ENCODE assay signal across 25 cellular contexts in the genomic region with DNA sequence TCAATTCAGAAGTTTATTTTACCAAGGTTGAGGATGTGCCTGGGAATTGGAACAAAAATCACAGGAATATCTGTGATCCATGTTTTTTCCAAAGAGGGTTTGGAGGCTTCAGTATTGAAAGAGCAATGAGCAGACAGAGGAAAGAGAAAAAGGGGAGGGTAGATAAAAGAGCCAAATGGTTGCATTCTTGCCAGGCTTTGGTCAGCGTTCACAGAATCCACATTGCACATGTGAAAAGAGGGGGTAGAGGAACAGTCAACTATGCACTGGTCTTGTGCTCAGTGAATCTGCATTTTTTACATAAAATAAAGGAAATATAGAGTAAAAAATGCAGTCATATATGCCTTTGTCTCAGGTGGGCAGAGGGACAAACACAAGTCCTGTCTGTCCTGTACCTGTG. TPM values are rescaled to one million over a fixed set of nuclear protein-coding genes. Genes with fewer than 3 reads are reported as not detected.
DNase-seq lines count a peak whose midpoint lies in the region; ATAC-seq, FAIRE-seq and TF ChIP-seq lines count a peak whose summit lies in the region.
"Had no signal": no experiment of that assay in that cellular context is flagged by ENCODE, and none has a peak within 500 bp of the region (broad histone marks: within the 10 kb centered on the region; RNA-seq: fewer than 3 reads in every experiment).

No MANE protein-coding gene starts in this region.

- no peak overlapping the region for H3K4me3 Mint-ChIP-seq in GM23338
- H3K4me3 Mint-ChIP-seq in glutamatergic neuron (ENCODE audit: unreplicated experiment), result no peak overlapping the region
- H3K4me3 Mint-ChIP-seq: CD14-positive monocyte; CD4-positive, alpha-beta T cell; CD8-positive, alpha-beta memory T cell; HFFc6 had no signal

- TF ChIP-seq CTCF in AG10803 (conservative IDR thresholded peaks at IDR 0.05; ENCODE audit: low read length) (no peak), GM23338 (conservative IDR thresholded peaks at IDR 0.05; ENCODE audit: low read depth in 2 of 2) (no peak), osteoblast (IDR thresholded peaks at IDR 0.05; ENCODE audit: extremely low read depth, low read depth, low read length) (no peak), glutamatergic neuron (IDR thresholded peaks at IDR 0.05; ENCODE audit: partially characterized antibody, unreplicated experiment) (no peak)

- H3K4me3 ChIP-seq in AG10803 (ENCODE audit: low read length) (no peak overlapping the region), GM23338 (no peak overlapping the region), osteoblast (ENCODE audit: insufficient read depth, low read length) (no peak overlapping the region)
- H3K4me3 ChIP-seq: BLaER1 treated with 17β-estradiol and CSF1 and Interleukin-3, amounts not matched to agents 10 nM and 100 nM; HAP-1 had no signal

- H3K27ac ChIP-seq in GM23338 (ENCODE audit: low read depth) (no peak overlapping the region), osteoblast (ENCODE audit: low read depth, low read length) (peak overlapping the region; percentile 77)
- H3K27ac ChIP-seq: 22Rv1; BLaER1 treated with 17β-estradiol and CSF1 and Interleukin-3, amounts not matched to agents 10 nM and 100 nM had no signal

- peaks cover 2% of the 10 kb centered on the region; the same call in 1 of the 2 replicates for H3K9me2 ChIP-seq in GM23338 (ENCODE audit: insufficient read depth)

- H3K27me3 Mint-ChIP-seq in GM23338 (ENCODE audit: insufficient read depth, low read depth, poor library complexity) (peaks cover 8% of the 10 kb centered on the region), glutamatergic neuron (ENCODE audit: unreplicated experiment) (peaks cover 3% of the 10 kb centered on the region)

- H3K36me3 ChIP-seq in GM23338 (ENCODE audit: insufficient read depth) (no peaks in the 10 kb centered on the region), osteoblast (ENCODE audit: insufficient read depth, low read length) (no peaks in the 10 kb centered on the region)
- H3K36me3 ChIP-seq: BE2C; BLaER1 treated with 17β-estradiol and CSF1 and Interleukin-3, amounts not matched to agents 10 nM and 100 nM; HAP-1 had no signal

- peaks cover 9% of the 10 kb centered on the region; the same call in 2 of the 3 replicates for H3K9me3 Mint-ChIP-seq in GM23338
- H3K9me3 Mint-ChIP-seq in glutamatergic neuron (ENCODE audit: unreplicated experiment), result no peaks in the 10 kb centered on the region

- H3K79me2 ChIP-seq in GM23338 (replicated peaks; ENCODE audit: insufficient read depth) (no peaks in the 10 kb centered on the region), osteoblast (ENCODE audit: insufficient read depth, low read length) (no peaks in the 10 kb centered on the region)

- no peaks in the 10 kb centered on the region for H3F3A ChIP-seq in GM23338 (replicated peaks; ENCODE audit: low read depth)

- ATAC-seq in GM23338 (no peak), GM18519 (IDR thresholded peaks at IDR 0.05; ENCODE audit: low FRiP score, unreplicated experiment) (no peak)

- FAIRE-seq in frontal cortex (lab: Jason Lieb, UNC), result no peak
- FAIRE-seq: A204.1, G401.6, GM12892, H54 had no signal

- H3K27ac Mint-ChIP-seq in GM23338 (no peak overlapping the region), glutamatergic neuron (ENCODE audit: unreplicated experiment) (no peak overlapping the region)
- H3K27ac Mint-ChIP-seq: CD4-positive, alpha-beta T cell; CD8-positive, alpha-beta memory T cell had no signal

- no peaks in the 10 kb centered on the region for H3K9me3 ChIP-seq in osteoblast (ENCODE audit: low read depth, low read length)
- H3K9me3 ChIP-seq: BE2C had no signal

- peaks cover 4% of the 10 kb centered on the region; the same call in 1 of the 2 replicates for H3K4me1 ChIP-seq in GM23338 (ENCODE audit: insufficient read depth)
- peaks cover 71% of the 10 kb centered on the region for H3K4me1 ChIP-seq in osteoblast (ENCODE audit: insufficient read depth, low read length)
- H3K4me1 ChIP-seq: BE2C; BLaER1 treated with 17β-estradiol and CSF1 and Interleukin-3, amounts not matched to agents 10 nM and 100 nM; HAP-1 had no signal

- 0 out of 2 replicates have a peak overlapping the region, but pooled peaks have one; percentile 52 for H3K4me2 ChIP-seq in GM23338
- peak overlapping the region; percentile 56 for H3K4me2 ChIP-seq in osteoblast (ENCODE audit: insufficient read depth, low read length)
- H3K4me2 ChIP-seq: BLaER1 treated with 17β-estradiol and CSF1 and Interleukin-3, amounts not matched to agents 10 nM and 100 nM had no signal

- peak overlapping the region; percentile 60; the same call in 1 of the 2 replicates for H2AFZ ChIP-seq in GM23338
- H2AFZ ChIP-seq in osteoblast (ENCODE audit: low read length), result peak overlapping the region; percentile 23

- H3K27me3 ChIP-seq in GM23338 (ENCODE audit: insufficient read depth), result no peaks in the 10 kb centered on the region
- no peaks in the 10 kb centered on the region for H3K27me3 ChIP-seq in osteoblast (ENCODE audit: insufficient read depth, low read length)
- H3K27me3 ChIP-seq: BE2C; BLaER1 treated with 17β-estradiol and CSF1 and Interleukin-3, amounts not matched to agents 10 nM and 100 nM had no signal

- DNase-seq in AG10803 (ENCODE audit: low read depth) (peak; percentile 56), GM23338 (ENCODE audit: low spot score) (no peak), fibroblast of peridontal ligament (ENCODE audit: extremely low read depth) (peak; percentile 56), osteoblast (ENCODE audit: insufficient read length, low spot score, missing footprints) (no peak), HPDE6-E6E7 (ENCODE audit: extremely low spot score) (no peak), frontal cortex (ENCODE audit: low spot score in 2 of 2) (no peak), glutamatergic neuron (no peak)
- DNase-seq: AML-193; BE2C; CD4-positive, alpha-beta T cell; CD8-positive, alpha-beta memory T cell; DMS53; DMS79 treated with DMSO at 0.1 percent for 48 hours; HFFc6 had no signal

- H3K4me1 Mint-ChIP-seq in GM23338, result peaks cover 11% of the 10 kb centered on the region
- no peaks in the 10 kb centered on the region for H3K4me1 Mint-ChIP-seq in glutamatergic neuron (ENCODE audit: low read depth, unreplicated experiment)
- H3K4me1 Mint-ChIP-seq: CD14-positive monocyte; CD8-positive, alpha-beta memory T cell had no signal

- H4K20me1 ChIP-seq in GM23338 (replicated peaks; ENCODE audit: insufficient read depth), result no peaks in the 10 kb centered on the region
- no peaks in the 10 kb centered on the region for H4K20me1 ChIP-seq in osteoblast (ENCODE audit: insufficient read depth, low read length)
- H4K20me1 ChIP-seq: BLaER1 treated with 17β-estradiol and CSF1 and Interleukin-3, amounts not matched to agents 10 nM and 100 nM had no signal

- no peaks in the 10 kb centered on the region; the same call in 2 of the 3 replicates for H3K36me3 Mint-ChIP-seq in GM23338 (ENCODE audit: low read depth)
- H3K36me3 Mint-ChIP-seq in glutamatergic neuron (ENCODE audit: unreplicated experiment), result peaks cover 10% of the 10 kb centered on the region
- H3K36me3 Mint-ChIP-seq: CD14-positive monocyte; CD8-positive, alpha-beta memory T cell had no signal

TF ChIP-seq in GM23338, 12 proteins besides CTCF, POLR2A, EP300 and RAD21 (continues in another document):
- TF ChIP-seq CREB1 (CRISPR knock-in tag; IDR thresholded peaks at IDR 0.05; ENCODE audit: low read depth), result no peak
- TF ChIP-seq EZH2 (IDR thresholded peaks at IDR 0.05; ENCODE audit: low read depth, unreplicated experiment), result no peak
- TF ChIP-seq, protein P1, sequence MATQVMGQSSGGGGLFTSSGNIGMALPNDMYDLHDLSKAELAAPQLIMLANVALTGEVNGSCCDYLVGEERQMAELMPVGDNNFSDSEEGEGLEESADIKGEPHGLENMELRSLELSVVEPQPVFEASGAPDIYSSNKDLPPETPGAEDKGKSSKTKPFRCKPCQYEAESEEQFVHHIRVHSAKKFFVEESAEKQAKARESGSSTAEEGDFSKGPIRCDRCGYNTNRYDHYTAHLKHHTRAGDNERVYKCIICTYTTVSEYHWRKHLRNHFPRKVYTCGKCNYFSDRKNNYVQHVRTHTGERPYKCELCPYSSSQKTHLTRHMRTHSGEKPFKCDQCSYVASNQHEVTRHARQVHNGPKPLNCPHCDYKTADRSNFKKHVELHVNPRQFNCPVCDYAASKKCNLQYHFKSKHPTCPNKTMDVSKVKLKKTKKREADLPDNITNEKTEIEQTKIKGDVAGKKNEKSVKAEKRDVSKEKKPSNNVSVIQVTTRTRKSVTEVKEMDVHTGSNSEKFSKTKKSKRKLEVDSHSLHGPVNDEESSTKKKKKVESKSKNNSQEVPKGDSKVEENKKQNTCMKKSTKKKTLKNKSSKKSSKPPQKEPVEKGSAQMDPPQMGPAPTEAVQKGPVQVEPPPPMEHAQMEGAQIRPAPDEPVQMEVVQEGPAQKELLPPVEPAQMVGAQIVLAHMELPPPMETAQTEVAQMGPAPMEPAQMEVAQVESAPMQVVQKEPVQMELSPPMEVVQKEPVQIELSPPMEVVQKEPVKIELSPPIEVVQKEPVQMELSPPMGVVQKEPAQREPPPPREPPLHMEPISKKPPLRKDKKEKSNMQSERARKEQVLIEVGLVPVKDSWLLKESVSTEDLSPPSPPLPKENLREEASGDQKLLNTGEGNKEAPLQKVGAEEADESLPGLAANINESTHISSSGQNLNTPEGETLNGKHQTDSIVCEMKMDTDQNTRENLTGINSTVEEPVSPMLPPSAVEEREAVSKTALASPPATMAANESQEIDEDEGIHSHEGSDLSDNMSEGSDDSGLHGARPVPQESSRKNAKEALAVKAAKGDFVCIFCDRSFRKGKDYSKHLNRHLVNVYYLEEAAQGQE (IDR thresholded peaks at IDR 0.05; ENCODE audit: unreplicated experiment), result no peak
- TF ChIP-seq STAT1 (IDR thresholded peaks at IDR 0.05; ENCODE audit: unreplicated experiment), result no peak
- no peak for TF ChIP-seq EZH2phosphoT487 (IDR thresholded peaks at IDR 0.05; ENCODE audit: unreplicated experiment)
- TF ChIP-seq NANOG (IDR thresholded peaks at IDR 0.05; ENCODE audit: borderline replicate concordance), result no peak

RNA-seq across cellular contexts. Expression of gene ERCC6, which starts 20.6 kb away (rescaled TPM):
- 10.1 and 13.8 TPM in 2 replicates for total RNA-seq in GM23338 (2014; rRNA removed; shearing (Covaris generic))
- polyA plus RNA-seq in GM23338 (2016; fragmentation: Nextera tagmentation; extraction: Ambion mirVana), result 2.5 and 4.0 TPM in 2 replicates
- total RNA-seq in osteoblast (52.7 and 54.3 TPM in 2 replicates), frontal cortex (31.8 TPM), glutamatergic neuron (ENCODE audit: unreplicated experiment) (27.5 TPM)

RNA-seq across cellular contexts. Expression of gene SLC18A3, which starts 50.6 kb away (rescaled TPM):
- total RNA-seq in GM23338 (2014; rRNA removed; shearing (Covaris generic)), result 0.12 TPM in 1 of 2 replicates, not detected in the other
- polyA plus RNA-seq in GM23338 (2016; fragmentation: Nextera tagmentation; extraction: Ambion mirVana), result 0.09 and 0.16 TPM in 2 replicates
- total RNA-seq in osteoblast (not detected in 2 replicates), frontal cortex (under 0.01 TPM), glutamatergic neuron (ENCODE audit: unreplicated experiment) (21.5 TPM)
- total RNA-seq: CD4-positive, alpha-beta T cell; CD8-positive, alpha-beta memory T cell; Daoy; HFFc6 had no signal
- polyA plus RNA-seq: AG04450; CD14-positive monocyte; CD8-positive, alpha-beta memory T cell had no signal

RNA-seq across cellular contexts. Expression of gene CHAT, which starts 54.4 kb away (rescaled TPM):
- total RNA-seq in GM23338 (2014; rRNA removed; shearing (Covaris generic)), result not detected in 2 replicates
- polyA plus RNA-seq in GM23338 (2016; fragmentation: Nextera tagmentation; extraction: Ambion mirVana), result not detected in 2 replicates
- total RNA-seq in osteoblast, result not detected in 2 replicates
- total RNA-seq in frontal cortex, result not detected
- 15.4 TPM for total RNA-seq in glutamatergic neuron (ENCODE audit: unreplicated experiment)
- total RNA-seq: CD4-positive, alpha-beta T cell; CD8-positive, alpha-beta memory T cell; Daoy; HFFc6 had no signal
- polyA plus RNA-seq: AG04450; CD14-positive monocyte; CD8-positive, alpha-beta memory T cell had no signal

Comparison
In these comparisons a context has a peak if more than half of its experiments do, and no peak if none do; other contexts are left out.
1. DNase-seq: peak in AG10803 (single experiment) and fibroblast of peridontal ligament (single experiment); none in GM23338 (single experiment), osteoblast (single experiment), HPDE6-E6E7 (single experiment), frontal cortex (0 of 2) and glutamatergic neuron (single experiment).
2. RNA of gene SLC18A3, which starts 50.6 kb away (total RNA-seq): 21.5 TPM in glutamatergic neuron (single experiment); 0.12 TPM in GM23338, not detected in osteoblast and under 0.01 TPM in frontal cortex (single experiment); every median in the first group is over 10 times any median in the second.
3. RNA of gene CHAT, which starts 54.4 kb away (total RNA-seq): 15.4 TPM in glutamatergic neuron (single experiment); not detected in GM23338, not detected in osteoblast and not detected in frontal cortex (single experiment); every median in the first group is over 10 times any median in the second.